11 cellular contexts compared by ENCODE assay signal in the genomic region with DNA sequence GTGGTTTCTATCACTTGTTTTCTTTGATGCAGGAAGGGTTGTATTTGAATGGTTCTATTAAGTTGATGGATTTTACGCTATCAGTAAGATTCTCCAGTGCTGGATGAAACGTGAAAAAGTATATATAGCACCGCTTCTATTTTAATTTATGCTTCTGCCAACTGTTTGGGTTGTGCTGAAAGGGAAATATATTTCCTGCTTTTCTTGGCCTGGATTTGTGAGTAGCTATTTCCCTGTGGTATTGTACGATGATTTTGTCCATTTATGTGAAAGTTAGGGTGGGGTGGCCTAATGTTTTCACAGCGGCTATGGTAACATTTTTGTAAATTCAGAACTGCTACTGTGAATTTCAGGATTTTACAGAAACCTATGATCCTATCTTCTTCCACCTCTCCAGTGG. TPM values are rescaled to one million over a fixed set of nuclear protein-coding genes. Genes with fewer than 3 reads are reported as not detected.
DNase-seq lines count a peak whose midpoint lies in the region; ATAC-seq and TF ChIP-seq lines count a peak whose summit lies in the region.
"Had no signal": no experiment of that assay in that cellular context is flagged by ENCODE, and none has a peak within 500 bp of the region (broad histone marks: within the 10 kb centered on the region; RNA-seq: fewer than 3 reads in every experiment).

No MANE protein-coding gene starts in this region.

- no peaks in the 10 kb centered on the region for H3K9me2 ChIP-seq in MM.1S (replicated peaks; ENCODE audit: insufficient read depth, low read length)

- peak overlapping the region; percentile 95 for H3K27ac Mint-ChIP-seq in activated T-cell treated with anti-CD3 and anti-CD28 coated beads, Interleukin-2, amount 50 U/mL, for 72 hours
- peak overlapping the region; percentile 60 for H3K27ac Mint-ChIP-seq in central memory CD8-positive, alpha-beta T cell (ENCODE audit: low read depth)
- peak overlapping the region; percentile 92 for H3K27ac Mint-ChIP-seq in memory B cell

- peak overlapping the region; percentile 80 to 93 for H3K4me3 Mint-ChIP-seq in activated T-cell treated with anti-CD3 and anti-CD28 coated beads, Interleukin-2, amount 50 U/mL, for 72 hours
- peak overlapping the region; percentile 69 for H3K4me3 Mint-ChIP-seq in central memory CD8-positive, alpha-beta T cell
- peak overlapping the region; percentile 87 for H3K4me3 Mint-ChIP-seq in memory B cell

- H3K27me3 Mint-ChIP-seq in activated T-cell treated with anti-CD3 and anti-CD28 coated beads, Interleukin-2, amount 50 U/mL, for 72 hours (ENCODE audit: low read depth), result no peaks in the 10 kb centered on the region
- H3K27me3 Mint-ChIP-seq in central memory CD8-positive, alpha-beta T cell, result no peaks in the 10 kb centered on the region
- no peaks in the 10 kb centered on the region for H3K27me3 Mint-ChIP-seq in memory B cell

- H3K27me3 ChIP-seq in tibial artery (no peaks in the 10 kb centered on the region), MM.1S (replicated peaks; ENCODE audit: insufficient read depth, low read length) (peaks cover 23% of the 10 kb centered on the region)
- H3K27me3 ChIP-seq: body of pancreas had no signal

- no peak overlapping the region for H3K4me2 ChIP-seq in MM.1S (ENCODE audit: low read depth, low read length)

- peaks cover 5 to 7% of the 10 kb centered on the region in 2 donors for H3K36me3 Mint-ChIP-seq in activated T-cell treated with anti-CD3 and anti-CD28 coated beads, Interleukin-2, amount 50 U/mL, for 72 hours (ENCODE audit: insufficient read depth in 2 of 2)
- peaks cover 6% of the 10 kb centered on the region for H3K36me3 Mint-ChIP-seq in central memory CD8-positive, alpha-beta T cell (ENCODE audit: insufficient read depth)
- H3K36me3 Mint-ChIP-seq in memory B cell, result peaks cover 12% of the 10 kb centered on the region

- no peak for ATAC-seq in activated T-cell treated with anti-CD3 and anti-CD28 coated beads, Interleukin-2, amount 50 U/mL, for 72 hours (replicated peaks in 1 of 2)
- no peak for ATAC-seq in central memory CD8-positive, alpha-beta T cell (replicated peaks; ENCODE audit: extremely low read depth, poor library complexity, severe bottlenecking)
- no peak for ATAC-seq in memory B cell (ENCODE audit: low read depth)
- ATAC-seq: body of pancreas had no signal

- intact Hi-C loops in tibial artery (cut with DNase I; ENCODE audit: low total_unique reads), result no loop called here

- no peaks in the 10 kb centered on the region for H3K9me3 ChIP-seq in tibial artery
- no peaks in the 10 kb centered on the region for H3K9me3 ChIP-seq in MM.1S (replicated peaks; ENCODE audit: insufficient read depth, low read length)
- H3K9me3 ChIP-seq: body of pancreas had no signal

- H2AFZ ChIP-seq in MM.1S (ENCODE audit: low read length), result no peak overlapping the region

- H3K9ac ChIP-seq in MM.1S (ENCODE audit: low read length), result no peak overlapping the region

- peak overlapping the region; percentile 17 to 25 for H3K4me3 ChIP-seq in tibial artery
- no peak overlapping the region for H3K4me3 ChIP-seq in MM.1S (ENCODE audit: low read length)
- H3K4me3 ChIP-seq: body of pancreas had no signal

- peaks cover 51% of the 10 kb centered on the region for H3K4me1 Mint-ChIP-seq in activated T-cell treated with anti-CD3 and anti-CD28 coated beads, Interleukin-2, amount 50 U/mL, for 72 hours (ENCODE audit: low read depth)
- H3K4me1 Mint-ChIP-seq in central memory CD8-positive, alpha-beta T cell, result peaks cover 37% of the 10 kb centered on the region
- peaks cover 39% of the 10 kb centered on the region for H3K4me1 Mint-ChIP-seq in memory B cell

- no peaks in the 10 kb centered on the region for H3K79me2 ChIP-seq in MM.1S (ENCODE audit: low read length)

- H3K36me3 ChIP-seq in tibial artery (peaks cover 10 to 41% (median 29%) of the 10 kb centered on the region in 3 donors), MM.1S (replicated peaks; ENCODE audit: insufficient read depth, low read length) (no peaks in the 10 kb centered on the region)

- no peaks in the 10 kb centered on the region for H3F3A ChIP-seq in MM.1S (ENCODE audit: insufficient read depth, low read length)

- H3K9me3 Mint-ChIP-seq in activated T-cell treated with anti-CD3 and anti-CD28 coated beads, Interleukin-2, amount 50 U/mL, for 72 hours, result no peaks in the 10 kb centered on the region
- H3K9me3 Mint-ChIP-seq in central memory CD8-positive, alpha-beta T cell, result no peaks in the 10 kb centered on the region
- no peaks in the 10 kb centered on the region for H3K9me3 Mint-ChIP-seq in memory B cell

- H3K4me1 ChIP-seq in tibial artery, result peaks cover 0 to 18% (median 8%) of the 10 kb centered on the region in 4 donors
- H3K4me1 ChIP-seq in MM.1S (ENCODE audit: low read length), result peaks cover 14% of the 10 kb centered on the region
- H3K4me1 ChIP-seq: body of pancreas had no signal

- peak overlapping the region; percentile 26 to 50 for H3K27ac ChIP-seq in tibial artery
- H3K27ac ChIP-seq in MM.1S (ENCODE audit: low read length), result no peak overlapping the region

- H4K20me1 ChIP-seq in MM.1S (ENCODE audit: insufficient read depth, low read length), result no peaks in the 10 kb centered on the region

- DNase-seq in activated T-cell treated with anti-CD3 and anti-CD28 coated beads, Interleukin-2, amount 50 U/mL, for 72 hours, result no peak
- DNase-seq in activated T-cell treated with anti-CD3 and anti-CD28 coated beads for 4 hours (no peak), memory B cell (ENCODE audit: low spot score in 2 of 2) (no peak), tibial artery (no peak), MM.1S (no peak), medulla oblongata (ENCODE audit: extremely low spot score) (no peak), NCI-H1092 treated with DMSO at 0.1 percent for 48 hours (lab: John Stamatoyannopoulos, UW) (no peak)
- no peak for DNase-seq in central memory CD8-positive, alpha-beta T cell (ENCODE audit: low spot score in 2 of 2)
- DNase-seq: kidney glomerular epithelial cell; NK-92 treated with Interleukin-12 subunit alpha and Interleukin-12 subunit beta, amount 100 ng/mL, for 24 hours had no signal

- TF ChIP-seq CTCF in tibial artery (IDR thresholded peaks at IDR 0.05) (no peak), MM.1S (IDR thresholded peaks at IDR 0.05; ENCODE audit: low read length) (no peak)

RNA-seq across cellular contexts. Expression of a gene that starts 0.3 kb away (rescaled TPM):
- 10 to 100 TPM; 11.4 to 11.7 TPM for total RNA-seq in activated T-cell treated with anti-CD3 and anti-CD28 coated beads, Interleukin-2, amount 50 U/mL, for 72 hours

RNA-seq across cellular contexts. Expression of a gene that starts 24.8 kb away (rescaled TPM):
- 100 to 1,000 TPM; 203 to 245 TPM for total RNA-seq in activated T-cell treated with anti-CD3 and anti-CD28 coated beads, Interleukin-2, amount 50 U/mL, for 72 hours

RNA-seq across cellular contexts. Expression of a gene that starts 25.1 kb away (rescaled TPM):
- total RNA-seq in activated T-cell treated with anti-CD3 and anti-CD28 coated beads, Interleukin-2, amount 50 U/mL, for 72 hours, result 10 to 100 TPM; 15.7 to 21.5 TPM

RNA-seq across cellular contexts. Expression of a gene that starts 29.3 kb away (rescaled TPM):
- total RNA-seq in activated T-cell treated with anti-CD3 and anti-CD28 coated beads, Interleukin-2, amount 50 U/mL, for 72 hours, result under 1 TPM in 1 of 2 donors, not detected in 1; 0.58 TPM

RNA-seq across cellular contexts. Expression of a gene that starts 29.3 kb away (rescaled TPM):
- not detected for total RNA-seq in activated T-cell treated with anti-CD3 and anti-CD28 coated beads, Interleukin-2, amount 50 U/mL, for 72 hours
